ENCODE assay signal across 8 cellular contexts in genomic region chr3:13420051-13420816, GRCh38. TPM values are rescaled to one million over a fixed set of nuclear protein-coding genes. Genes with fewer than 3 reads are reported as not detected.
DNase-seq lines count a peak whose midpoint lies in the region; ATAC-seq and TF ChIP-seq lines count a peak whose summit lies in the region.

TSS of gene NUP210 (minus strand) at chr3:13420322. CDS start at chr3:13420226, 96 bp downstream.

- ATAC-seq in GM19463 (IDR thresholded peaks at IDR 0.05; ENCODE audit: unreplicated experiment): peak; percentile 72
- ATAC-seq in left colon: peak; percentile 53

- H3K4me3 ChIP-seq in HL-60 (replicated peaks; ENCODE audit: insufficient read depth, low read length): peak within 1 kb of the TSS; percentile 59
- H3K4me3 ChIP-seq in adipocyte (ENCODE audit: low read length): peak within 1 kb of the TSS; percentile 47

- TF ChIP-seq CTCF in HL-60 (IDR thresholded peaks at IDR 0.05; ENCODE audit: insufficient read depth, low read length): no peak

- DNase-seq in DMS153 (lab: John Stamatoyannopoulos, UW) (peak; percentile 1), HL-60 (ENCODE audit: low read depth in 1 of 2, low spot score in 1 of 2) (peak; percentile 53 to 67), SHP77 (lab: John Stamatoyannopoulos, UW) (peak; percentile 51 to 71), adipocyte (ENCODE audit: low read depth) (peak; percentile 4), left colon (peak; percentile 41 to 67), NCI-H1694 treated with DMSO at 0.1 percent for 48 hours (lab: John Stamatoyannopoulos, UW) (no peak)
- peak in 2 of 3 experiments; percentile 11 to 52 for DNase-seq in stimulated activated CD4-positive, alpha-beta T cell treated with anti-CD3 and anti-CD28 coated beads, TNF-alpha, amount 100 ng/mL, for 4 hours (ENCODE audit: low read depth in 3 of 3)

- H3K27me3 ChIP-seq in HL-60 (ENCODE audit: insufficient read depth, poor library complexity, severe bottlenecking) (no peaks in the 10 kb centered on the region), adipocyte (replicated peaks; ENCODE audit: control insufficient read depth, insufficient read depth, low read length) (peaks cover 47% of the 10 kb centered on the region)

- H3K36me3 ChIP-seq in adipocyte (ENCODE audit: control insufficient read depth, insufficient read depth, low read length, severe bottlenecking): no peaks in the 10 kb centered on the region

- no peak within 1 kb of the TSS for H3K9ac ChIP-seq in adipocyte (ENCODE audit: low read length)

- H3K27ac ChIP-seq in HL-60 (replicated peaks): peak within 1 kb of the TSS; percentile 92

- no peaks in the 10 kb centered on the region for H3K9me3 ChIP-seq in adipocyte (ENCODE audit: control insufficient read depth, low read length)

- no peaks in the 10 kb centered on the region for H3K4me1 ChIP-seq in adipocyte (ENCODE audit: control insufficient read depth, insufficient read depth, low read length)

- intact Hi-C loops in left colon (cut with DNase I, micrococcal nuclease): no loop called here

RNA-seq across cellular contexts. Expression of gene NUP210, which starts in this region (rescaled TPM):
- total RNA-seq in left colon: 1 to 10 TPM; 5.6 to 9.1 TPM
